ENCODE assay signal across 8 cellular contexts in the genomic region with DNA sequence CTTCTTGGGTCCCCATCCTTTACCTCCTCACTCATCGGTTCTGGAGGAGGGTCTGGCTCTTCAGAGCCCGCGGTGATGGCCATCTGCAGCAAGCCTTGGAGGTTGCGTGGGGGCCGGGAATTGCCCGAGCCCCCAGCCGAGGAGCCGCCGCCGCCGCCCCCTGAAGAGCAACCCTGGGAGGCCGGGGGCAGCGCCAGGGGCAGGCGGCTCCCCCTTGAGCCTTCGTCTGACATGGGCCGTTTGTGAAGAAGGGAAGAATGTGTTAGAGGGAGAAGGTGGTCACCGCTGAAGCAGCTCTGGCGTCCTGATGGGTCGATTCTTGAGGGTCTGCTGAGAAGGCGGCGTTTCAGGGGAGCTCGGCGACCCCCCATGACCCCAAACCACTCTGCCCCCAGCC. TPM values are rescaled to one million over a fixed set of nuclear protein-coding genes. Genes with fewer than 3 reads are reported as not detected.
DNase-seq lines count a peak whose midpoint lies in the region; ATAC-seq and TF ChIP-seq lines count a peak whose summit lies in the region.

No MANE protein-coding gene starts in this region.

- TF ChIP-seq CTCF in fibroblast of pulmonary artery (IDR thresholded peaks at IDR 0.05; ENCODE audit: low read length, missing control alignments) = no peak
- no peak for TF ChIP-seq CTCF in GM10248 (IDR thresholded peaks at IDR 0.05; ENCODE audit: control extremely low read depth, extremely low read depth, low read depth, missing control alignments)

- peak overlapping the region; percentile 94 to 99 (median 98) for H3K4me3 Mint-ChIP-seq in T-cell

- peak overlapping the region; percentile 96 to 97 for H3K27ac Mint-ChIP-seq in T-cell

- H3K27me3 Mint-ChIP-seq in T-cell = no peaks in the 10 kb centered on the region

- DNase-seq in T-cell (no peak), fibroblast of pulmonary artery (ENCODE audit: low read depth) (no peak), GM10248 (ENCODE audit: extremely low spot score) (no peak), sciatic nerve (ENCODE audit: low spot score) (no peak), medulla oblongata (ENCODE audit: extremely low spot score) (no peak), activated gamma-delta T cell (lab: John Stamatoyannopoulos, UW) (no peak)

- H3K27ac ChIP-seq in rectal smooth muscle tissue (ENCODE audit: low read depth, low read length) = peak overlapping the region; percentile 83

- no peak for ATAC-seq in T-cell (replicated peaks in 1 of 4)
- ATAC-seq in sciatic nerve = no peak

- POLR2A ChIA-PET in T-cell (lab: Charles Lee) = interaction anchor here in 1 of 2 donors (1.0 to 1.2 kb wide), 3 partner anchors 20 to 60 kb away, joined by 5 to 9 read pairs (median 8); partner anchors contain the start of genes KMT5C and PPP6R1
- POLR2A ChIA-PET in GM10248 (lab: Yijun Ruan, JAX) = interaction anchor here (0.9 kb wide), 1 partner anchor 15 kb away, joined by 3 read pairs; no protein-coding TSS in a partner anchor

- peaks cover 25 to 50% (median 32%) of the 10 kb centered on the region in 3 donors for H3K4me1 Mint-ChIP-seq in T-cell

- H3K36me3 Mint-ChIP-seq in T-cell = peaks cover 17% of the 10 kb centered on the region

- no peaks in the 10 kb centered on the region for H3K36me3 ChIP-seq in rectal smooth muscle tissue (ENCODE audit: control insufficient read depth, insufficient read depth, low read length)

- CTCF ChIA-PET in T-cell (lab: Charles Lee) = interaction anchor here in 1 of 2 donors (1.0 to 1.2 kb wide), 3 partner anchors 20 to 225 kb away, joined by 4 to 9 read pairs (median 8); partner anchors contain the start of gene PPP6R1
- CTCF ChIA-PET in GM10248 (lab: Yijun Ruan, JAX) = interaction anchor here (3.3 kb wide), 1 partner anchor 12 kb away, joined by 13 read pairs; no protein-coding TSS in a partner anchor

- intact Hi-C loops in sciatic nerve (cut with DNase I) = no loop called here

- peaks cover 4% of the 10 kb centered on the region for H3K4me1 ChIP-seq in rectal smooth muscle tissue (ENCODE audit: control insufficient read depth, insufficient read depth, low read length)

- H3K4me3 ChIP-seq in GM08714 (ENCODE audit: low read length) (peak overlapping the region; percentile 81), fibroblast of pulmonary artery (replicated peaks; ENCODE audit: low read depth, low read length) (peak overlapping the region; percentile 91), rectal smooth muscle tissue (ENCODE audit: low read length) (peak overlapping the region; percentile 79)

- no peaks in the 10 kb centered on the region for H3K27me3 ChIP-seq in rectal smooth muscle tissue (ENCODE audit: control insufficient read depth, insufficient read depth, low read length)

- H3K9ac ChIP-seq in rectal smooth muscle tissue (ENCODE audit: low read length) = peak overlapping the region; percentile 13

- no peaks in the 10 kb centered on the region for H3K9me3 Mint-ChIP-seq in T-cell

RNA-seq across cellular contexts. Expression of gene HSPBP1, which starts 0.5 kb away (rescaled TPM):
- total RNA-seq in T-cell (10 to 100 TPM; 16.8 to 27.6 (median 24.7) TPM), sciatic nerve (16.1 TPM)

RNA-seq across cellular contexts. Expression of gene BRSK1, which starts 4.4 kb away (rescaled TPM):
- total RNA-seq in T-cell (1 to 10 TPM; 2.9 to 5.8 (median 3.9) TPM), sciatic nerve (6.5 TPM)

RNA-seq across cellular contexts. Expression of gene PPP6R1, which starts 20.6 kb away (rescaled TPM):
- total RNA-seq in T-cell = 100 to 1,000 TPM; 173 to 208 (median 194) TPM
- total RNA-seq in sciatic nerve = 40.4 TPM

RNA-seq across cellular contexts. Expression of gene TMEM150B, which starts 45.8 kb away (rescaled TPM):
- total RNA-seq in T-cell (under 1 TPM in 1 of 5 donors, not detected in 4; 0.47 TPM), sciatic nerve (5.1 TPM)

RNA-seq across cellular contexts. Expression of gene TMEM86B, which starts 50.8 kb away (rescaled TPM):
- total RNA-seq in T-cell (10 to 100 TPM; 10.6 to 22.4 (median 18.2) TPM), sciatic nerve (6.0 TPM)
